Comparison of ENCODE assay signal across 22 cellular contexts in genomic region chr4:138602664-138603063, GRCh38.
DNase-seq lines count a peak whose midpoint lies in the region; ATAC-seq and TF ChIP-seq lines count a peak whose summit lies in the region.
"Had no signal": no experiment of that assay in that cellular context is flagged by ENCODE, and none has a peak within 500 bp of the region (broad histone marks: within the 10 kb centered on the region; RNA-seq: fewer than 3 reads in every experiment).

No MANE protein-coding gene starts in this region.

- H3K27ac Mint-ChIP-seq in activated naive CD4-positive, alpha-beta T cell treated with anti-CD3 and anti-CD28 coated beads for 36 hours = no peak overlapping the region
- H3K27ac Mint-ChIP-seq: CD4-positive, alpha-beta T cell; GM23338 had no signal

- H3K4me3 ChIP-seq in choroid plexus epithelial cell (ENCODE audit: low read depth, low read length) (no peak overlapping the region), WERI-Rb-1 (ENCODE audit: low read depth, low read length) (no peak overlapping the region)
- H3K4me3 ChIP-seq: GM12878, GM23338 had no signal

- peaks cover 15% of the 10 kb centered on the region for H3K9me3 ChIP-seq in WERI-Rb-1 (ENCODE audit: severe bottlenecking)
- H3K9me3 ChIP-seq: BE2C had no signal

- no peaks in the 10 kb centered on the region for H3K36me3 ChIP-seq in WERI-Rb-1
- H3K36me3 ChIP-seq: BE2C had no signal

- DNase-seq in AG20443 (ENCODE audit: low spot score) (peak; percentile 30), M059J (ENCODE audit: low read depth) (peak; percentile 82), choroid plexus epithelial cell (ENCODE audit: low read depth) (peak; percentile 19), renal cortical epithelial cell (ENCODE audit: low read depth) (peak; percentile 65), WERI-Rb-1 (no peak)
- no peak for DNase-seq in activated naive CD4-positive, alpha-beta T cell treated with anti-CD3 and anti-CD28 coated beads for 36 hours
- DNase-seq: BE2C; Calu3; CD4-positive, alpha-beta T cell; DMS53; Kasumi-1; MV-4-11; NCI-H1417; NCI-H1930; NCI-H2171; NCI-H446 treated with DMSO at 0.1 percent for 48 hours; NK-92 treated with Interleukin-12 subunit alpha and Interleukin-12 subunit beta, amount 100 ng/mL, for 24 hours; OCI-M1 had no signal

- ATAC-seq in HG03097 (IDR thresholded peaks at IDR 0.05; ENCODE audit: low FRiP score, unreplicated experiment) = no peak
- ATAC-seq: GM12878, GM23338 had no signal

- no peak overlapping the region for H3K27ac ChIP-seq in WERI-Rb-1
- H3K27ac ChIP-seq: RWPE1 had no signal

- no peaks in the 10 kb centered on the region for H3K36me3 Mint-ChIP-seq in activated naive CD4-positive, alpha-beta T cell treated with anti-CD3 and anti-CD28 coated beads for 36 hours (ENCODE audit: low read depth)

- H3K27me3 Mint-ChIP-seq in activated naive CD4-positive, alpha-beta T cell treated with anti-CD3 and anti-CD28 coated beads for 36 hours (ENCODE audit: low read depth) = no peaks in the 10 kb centered on the region
- H3K27me3 Mint-ChIP-seq: CD4-positive, alpha-beta T cell had no signal

- H3K4me3 Mint-ChIP-seq in activated naive CD4-positive, alpha-beta T cell treated with anti-CD3 and anti-CD28 coated beads for 36 hours = no peak overlapping the region
- H3K4me3 Mint-ChIP-seq: CD4-positive, alpha-beta T cell; GM23338 had no signal

- no peak for TF ChIP-seq CTCF in choroid plexus epithelial cell (conservative IDR thresholded peaks at IDR 0.05; ENCODE audit: low read depth, low read length)
- no peak for TF ChIP-seq CTCF in WERI-Rb-1 (IDR thresholded peaks at IDR 0.05; ENCODE audit: low read depth, low read length)

- intact Hi-C loops in activated naive CD4-positive, alpha-beta T cell treated with anti-CD3 and anti-CD28 coated beads for 36 hours (cut with micrococcal nuclease) = no loop called here

- H3K27me3 ChIP-seq in WERI-Rb-1 (ENCODE audit: insufficient read depth, low read depth, severe bottlenecking) = no peaks in the 10 kb centered on the region
- H3K27me3 ChIP-seq: BE2C had no signal

- CTCF ChIA-PET in activated naive CD4-positive, alpha-beta T cell treated with anti-CD3 and anti-CD28 coated beads for 36 hours (lab: Charles Lee) = no interaction called here

- H3K4me1 Mint-ChIP-seq in activated naive CD4-positive, alpha-beta T cell treated with anti-CD3 and anti-CD28 coated beads for 36 hours (ENCODE audit: low read depth) = no peaks in the 10 kb centered on the region

- H3K9me3 Mint-ChIP-seq in activated naive CD4-positive, alpha-beta T cell treated with anti-CD3 and anti-CD28 coated beads for 36 hours = peaks cover 2% of the 10 kb centered on the region

Comparison
In these comparisons a context has a peak if more than half of its experiments do, and no peak if none do; other contexts are left out.
1. DNase-seq: peak in AG20443 (single experiment), M059J (single experiment), choroid plexus epithelial cell (single experiment) and renal cortical epithelial cell (single experiment); none in WERI-Rb-1 (single experiment) and activated naive CD4-positive, alpha-beta T cell treated with anti-CD3 and anti-CD28 coated beads for 36 hours (single experiment).